ENCODE assay signal across 10 cellular contexts in genomic region chr6:138162947-138163569, GRCh38. TPM values are rescaled to one million over a fixed set of nuclear protein-coding genes. Genes with fewer than 3 reads are reported as not detected.
DNase-seq lines count a peak whose midpoint lies in the region; ATAC-seq and TF ChIP-seq lines count a peak whose summit lies in the region.
"Had no signal": no experiment of that assay in that cellular context is flagged by ENCODE, and none has a peak within 500 bp of the region (broad histone marks: within the 10 kb centered on the region; RNA-seq: fewer than 3 reads in every experiment).

No MANE protein-coding gene starts in this region.

- no peak overlapping the region for H3K27ac Mint-ChIP-seq in activated CD8-positive, alpha-beta T cell treated with anti-CD3 and anti-CD28 coated beads for 36 hours
- H3K27ac Mint-ChIP-seq in type B pancreatic cell: peak overlapping the region; percentile 58

- no peaks in the 10 kb centered on the region for H3K36me3 ChIP-seq in heart right ventricle
- no peaks in the 10 kb centered on the region for H3K36me3 ChIP-seq in lower lobe of right lung
- no peaks in the 10 kb centered on the region for H3K36me3 ChIP-seq in testis (ENCODE audit: low read depth, missing control alignments)

- no peaks in the 10 kb centered on the region for H3K36me3 Mint-ChIP-seq in activated CD8-positive, alpha-beta T cell treated with anti-CD3 and anti-CD28 coated beads for 36 hours (ENCODE audit: low read depth)
- H3K36me3 Mint-ChIP-seq in type B pancreatic cell: no peaks in the 10 kb centered on the region

- no peaks in the 10 kb centered on the region for H3K9me3 Mint-ChIP-seq in activated CD8-positive, alpha-beta T cell treated with anti-CD3 and anti-CD28 coated beads for 36 hours
- no peaks in the 10 kb centered on the region for H3K9me3 Mint-ChIP-seq in type B pancreatic cell

- no peaks in the 10 kb centered on the region for H3K9me3 ChIP-seq in heart right ventricle
- no peaks in the 10 kb centered on the region for H3K9me3 ChIP-seq in lower lobe of right lung
- no peaks in the 10 kb centered on the region for H3K9me3 ChIP-seq in testis

- H3K4me1 ChIP-seq in heart right ventricle (peaks cover 0 to 20% (median 16%) of the 10 kb centered on the region in 9 donors), lower lobe of right lung (peaks cover 18% of the 10 kb centered on the region), testis (no peaks in the 10 kb centered on the region)

- H3K27ac ChIP-seq in heart right ventricle (no peak overlapping the region), lower lobe of right lung (no peak overlapping the region), testis (no peak overlapping the region)

- H3K27me3 ChIP-seq in heart right ventricle: peaks cover 0 to 64% (median 7%) of the 10 kb centered on the region in 7 donors
- H3K27me3 ChIP-seq in lower lobe of right lung (ENCODE audit: low read depth): peaks cover 12% of the 10 kb centered on the region
- no peaks in the 10 kb centered on the region for H3K27me3 ChIP-seq in testis

- peak overlapping the region; percentile 73 for H3K4me3 Mint-ChIP-seq in activated CD8-positive, alpha-beta T cell treated with anti-CD3 and anti-CD28 coated beads for 36 hours
- peak overlapping the region; percentile 87 for H3K4me3 Mint-ChIP-seq in type B pancreatic cell

- TF ChIP-seq CTCF in heart right ventricle (IDR thresholded peaks at IDR 0.05): no peak
- TF ChIP-seq CTCF in activated CD8-positive, alpha-beta T cell treated with anti-CD3 and anti-CD28 coated beads for 36 hours (IDR thresholded peaks at IDR 0.05): no peak
- no peak for TF ChIP-seq CTCF in lower lobe of right lung (IDR thresholded peaks at IDR 0.05)
- TF ChIP-seq CTCF in type B pancreatic cell (conservative IDR thresholded peaks at IDR 0.05): no peak
- no peak for TF ChIP-seq CTCF in testis (IDR thresholded peaks at IDR 0.05)

- no peak for TF ChIP-seq POLR2A in testis (IDR thresholded peaks at IDR 0.05)

- peaks cover 12% of the 10 kb centered on the region for H3K4me1 Mint-ChIP-seq in activated CD8-positive, alpha-beta T cell treated with anti-CD3 and anti-CD28 coated beads for 36 hours (ENCODE audit: low read depth)
- H3K4me1 Mint-ChIP-seq in type B pancreatic cell (ENCODE audit: unreplicated experiment): peaks cover 13% of the 10 kb centered on the region

- WGBS in heart right ventricle, 2 donors: 77 to 79% methylated on average over 5 of the region's 5 CpGs
- 42 to 57% methylated on average over 5 of the region's 5 CpGs for WGBS in testis, 2 donors

- intact Hi-C loops in heart right ventricle (cut with DNase I) (no loop called here), left cardiac atrium (cut with DNase I) (no loop called here), lower lobe of right lung (cut with DNase I) (no loop called here), testis (cut with DNase I; ENCODE audit: low total_unique reads) (no loop called here)
- intact Hi-C loops in activated CD8-positive, alpha-beta T cell treated with anti-CD3 and anti-CD28 coated beads for 36 hours (cut with micrococcal nuclease): no loop called here

- CTCF ChIA-PET in activated CD8-positive, alpha-beta T cell treated with anti-CD3 and anti-CD28 coated beads for 36 hours (lab: Charles Lee): no interaction called here

- peaks cover 58% of the 10 kb centered on the region for H3K27me3 Mint-ChIP-seq in activated CD8-positive, alpha-beta T cell treated with anti-CD3 and anti-CD28 coated beads for 36 hours
- peaks cover 59% of the 10 kb centered on the region for H3K27me3 Mint-ChIP-seq in type B pancreatic cell

- ATAC-seq in heart right ventricle (no peak), left cardiac atrium (no peak), lower lobe of right lung (no peak), HG03565 (IDR thresholded peaks at IDR 0.05; ENCODE audit: unreplicated experiment) (no peak)
- no peak for ATAC-seq in activated CD8-positive, alpha-beta T cell treated with anti-CD3 and anti-CD28 coated beads for 36 hours

- H3K4me3 ChIP-seq in heart right ventricle (peak overlapping the region in 6 of 10 donors; percentile 69 to 90 (median 72)), lower lobe of right lung (peak overlapping the region; percentile 72), testis (no peak overlapping the region)

- DNase-seq in heart right ventricle (no peak), left cardiac atrium (no peak), lower lobe of right lung (no peak), type B pancreatic cell (ENCODE audit: extremely low spot score, unreplicated experiment) (no peak), NCI-H1105 (lab: John Stamatoyannopoulos, UW) (no peak), testis (no peak)
- DNase-seq in activated CD8-positive, alpha-beta T cell treated with anti-CD3 and anti-CD28 coated beads for 36 hours: no peak
- DNase-seq: central memory CD4-positive, alpha-beta T cell had no signal

- POLR2A ChIA-PET in activated CD8-positive, alpha-beta T cell treated with anti-CD3 and anti-CD28 coated beads for 36 hours (lab: Charles Lee): no interaction called here

RNA-seq across cellular contexts. Expression of gene ARFGEF3, which starts 1.3 kb away (rescaled TPM):
- 10 to 100 TPM in 2 of 10 donors, 1 to 10 TPM in 8; 1.1 to 11.1 (median 4.6) TPM for total RNA-seq in heart right ventricle
- under 1 TPM; 0.33 to 0.73 TPM for polyA plus RNA-seq in heart right ventricle
- 1 to 10 TPM; 1.4 to 2.7 TPM for total RNA-seq in left cardiac atrium
- 1 to 10 TPM; 1.7 to 1.8 TPM for total RNA-seq in activated CD8-positive, alpha-beta T cell treated with anti-CD3 and anti-CD28 coated beads for 36 hours
- 33.8 TPM for total RNA-seq in lower lobe of right lung
- 24.0 and 31.7 TPM in 2 replicates for total RNA-seq in type B pancreatic cell (ENCODE audit: low replicate concordance)
- 1 to 10 TPM; 2.8 to 2.9 TPM for total RNA-seq in testis
- 1.9 TPM for polyA plus RNA-seq in testis (ENCODE audit: insufficient read depth, low read depth, low replicate concordance)

RNA-seq across cellular contexts. Expression of gene PBOV1, which starts 55.2 kb away (rescaled TPM):
- total RNA-seq in heart right ventricle: not detected
- polyA plus RNA-seq in heart right ventricle: not detected
- total RNA-seq in left cardiac atrium: not detected
- total RNA-seq in activated CD8-positive, alpha-beta T cell treated with anti-CD3 and anti-CD28 coated beads for 36 hours: not detected
- not detected for total RNA-seq in lower lobe of right lung
- total RNA-seq in type B pancreatic cell (ENCODE audit: low replicate concordance): not detected in 2 replicates
- total RNA-seq in testis: not detected
- polyA plus RNA-seq in testis (ENCODE audit: insufficient read depth, low read depth, low replicate concordance): not detected
- total RNA-seq: NCI-H460 had no signal

RNA-seq across cellular contexts. Expression of gene PERP, which starts 55.8 kb away (rescaled TPM):
- total RNA-seq in heart right ventricle: 10 to 100 TPM; 42.3 to 70.1 (median 56.7) TPM
- 10 to 100 TPM; 29.3 to 30.4 TPM for polyA plus RNA-seq in heart right ventricle
- 10 to 100 TPM; 36.7 to 45.6 TPM for total RNA-seq in left cardiac atrium
- total RNA-seq in activated CD8-positive, alpha-beta T cell treated with anti-CD3 and anti-CD28 coated beads for 36 hours: 1 to 10 TPM; 3.7 to 4.5 TPM
- 27.2 TPM for total RNA-seq in lower lobe of right lung
- 86.8 and 293 TPM in 2 replicates for total RNA-seq in type B pancreatic cell (ENCODE audit: low replicate concordance)
- 1 to 10 TPM; 7.0 to 8.2 TPM for total RNA-seq in testis
- polyA plus RNA-seq in testis (ENCODE audit: insufficient read depth, low read depth, low replicate concordance): 13.8 TPM

Comparison
In these comparisons a context has a peak if more than half of its experiments do, and no peak if none do; other contexts are left out.
1. H3K4me3 ChIP-seq: peak in heart right ventricle (6 of 10) and lower lobe of right lung (single experiment); none in testis (0 of 2).